Comparison of ENCODE assay signal across 1 cellular context in the genomic region with DNA sequence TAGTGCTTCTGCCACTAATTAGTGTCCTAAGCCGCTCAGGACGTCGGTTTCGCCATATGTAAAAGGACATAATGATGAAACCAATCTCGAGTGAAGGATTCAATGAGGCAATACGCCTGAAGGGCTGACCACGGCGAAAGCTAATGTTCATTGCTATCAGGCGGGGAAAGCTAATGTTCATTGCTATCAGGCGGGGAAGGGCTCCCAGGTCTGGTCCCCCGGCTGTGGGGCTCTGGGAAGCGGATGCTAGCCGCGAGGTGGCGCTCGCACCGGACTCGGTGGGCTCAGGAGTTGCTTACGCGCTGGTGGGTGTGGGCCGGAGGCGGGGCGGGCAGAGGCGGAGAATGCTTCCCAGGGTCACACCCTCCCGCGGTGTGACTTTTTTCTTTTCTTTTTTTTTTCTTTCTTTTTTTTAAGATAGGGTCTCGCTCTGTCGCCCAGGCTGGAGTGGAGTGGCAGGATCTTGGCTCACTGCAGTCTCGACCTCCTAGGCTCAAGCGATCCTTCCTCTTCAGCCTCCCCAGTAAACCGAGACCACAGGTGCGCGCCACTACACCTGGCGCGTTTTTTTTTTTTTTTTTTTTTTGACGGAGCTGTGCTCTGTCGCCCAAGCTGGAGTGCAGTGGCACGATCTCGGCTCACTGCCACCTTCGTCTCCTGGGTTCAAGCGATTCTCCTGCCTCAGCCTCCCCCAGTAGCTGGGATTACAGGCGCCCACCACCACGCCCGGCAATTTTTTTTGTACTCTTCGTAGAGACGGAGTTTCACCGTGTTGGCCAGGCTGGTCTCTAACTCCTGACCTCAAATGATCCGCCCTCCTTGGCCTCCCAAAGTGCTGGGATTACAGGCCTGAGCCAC.
TF ChIP-seq lines count a peak whose summit lies in the region.

No MANE protein-coding gene starts in this region.

TF ChIP-seq in H1, 55 proteins besides CTCF, POLR2A, EP300 and RAD21:
- TF ChIP-seq HDAC2 (IDR thresholded peaks at IDR 0.05; ENCODE audit: borderline replicate concordance in 1 of 2, low read depth in 2 of 2, low read length in 2 of 2), result peak in 1 of 2 experiments; percentile 61; a peak in 1 of 4 replicates
- peak; percentile 69 for TF ChIP-seq TEAD4 (IDR thresholded peaks at IDR 0.05; ENCODE audit: low read depth, low read length)
- peak; percentile 72; the same call in 1 of the 2 replicates for TF ChIP-seq BACH1 (IDR thresholded peaks at IDR 0.05; ENCODE audit: low read length)
- TF ChIP-seq TCF12 (IDR thresholded peaks at IDR 0.05; ENCODE audit: low read depth, low read length), result 0 out of 2 replicates have a peak, but pooled peaks have one; percentile 15
- peak; percentile 14 for TF ChIP-seq RNF2 (IDR thresholded peaks at IDR 0.05; ENCODE audit: borderline replicate concordance, low read depth, low read length, missing control alignments, poor library complexity, severe bottlenecking)
- no peak for TF ChIP-seq SIX5 (IDR thresholded peaks at IDR 0.05; ENCODE audit: low read depth, low read length)
- TF ChIP-seq SP4 (IDR thresholded peaks at IDR 0.05; ENCODE audit: low read length), result no peak
- peak; percentile 66 for TF ChIP-seq CREB1 (IDR thresholded peaks at IDR 0.05)
TF ChIP-seq in H1: peak in this region for 6.
